Comparison of ENCODE assay signal across 8 cellular contexts in the genomic region with DNA sequence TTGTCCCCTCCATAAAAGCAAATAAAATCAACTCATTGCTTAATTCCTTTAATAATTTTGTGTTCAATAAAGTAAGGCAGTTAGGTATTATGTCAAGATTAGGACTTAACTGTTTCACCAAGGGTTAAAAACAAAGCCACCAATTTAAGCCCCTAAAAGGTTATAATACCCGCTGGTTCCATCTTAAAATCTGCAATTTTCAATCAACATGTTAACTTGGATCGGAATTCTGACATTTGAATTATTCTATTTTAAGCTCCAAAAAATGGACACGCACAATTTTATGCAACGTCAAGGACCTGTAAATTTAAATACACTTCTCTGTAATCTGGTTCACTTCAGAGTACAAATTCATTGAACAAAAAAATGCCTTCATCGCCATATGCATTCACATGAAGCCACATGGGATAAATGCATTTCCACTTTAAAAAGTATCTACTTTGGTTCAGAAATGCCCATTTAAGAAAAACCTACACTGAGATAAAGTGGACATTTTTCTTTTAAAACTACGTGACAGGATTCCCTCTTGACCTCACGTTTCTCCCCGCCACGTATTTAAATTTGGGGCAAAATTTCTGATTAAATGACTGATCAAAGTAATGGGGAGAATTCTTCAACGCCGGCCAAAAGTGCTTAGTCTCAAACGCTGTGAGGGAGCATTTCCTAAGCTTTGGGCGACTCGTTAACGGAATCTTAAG. TPM values are rescaled to one million over a fixed set of nuclear protein-coding genes. Genes with fewer than 3 reads are reported as not detected.
A peak's percentile ranks its signal among the peaks of the same experiment; 100 is the strongest.
DNase-seq lines count a peak whose midpoint lies in the region; ATAC-seq, FAIRE-seq and TF ChIP-seq lines count a peak whose summit lies in the region.

No MANE protein-coding gene starts in this region.

- H2BK15ac ChIP-seq in H1 (ENCODE audit: low read length) = no peak overlapping the region

- peak overlapping the region; percentile 36 for H4K5ac ChIP-seq in H1 (ENCODE audit: insufficient read length, low read depth, low read length)

- H3K27me3 ChIP-seq in H1 (replicated peaks in 1 of 4; ENCODE audit: control insufficient read depth in 3 of 4, extremely low read depth in 1 of 4, insufficient read depth in 3 of 4, low read length in 3 of 4) = no peaks in the 10 kb centered on the region
- no peaks in the 10 kb centered on the region for H3K27me3 ChIP-seq in neural cell (ENCODE audit: insufficient read depth, low read depth, low read length)

- H3K4me3 ChIP-seq in H1 (ENCODE audit: extremely low read depth in 1 of 4, insufficient read depth in 2 of 4, low read depth in 3 of 4, low read length in 4 of 4) (peak overlapping the region; percentile 84 to 96 (median 90)), neural cell (ENCODE audit: low read length) (peak overlapping the region; percentile 75)

- no peak for TF ChIP-seq RAD21 in H1 (IDR thresholded peaks at IDR 0.05 in 1 of 2, conservative IDR thresholded peaks at IDR 0.05 in 1 of 2; ENCODE audit: low read depth in 2 of 2, low read length in 2 of 2)
- no peak for TF ChIP-seq RAD21 in neural cell (conservative IDR thresholded peaks at IDR 0.05)

- H2BK20ac ChIP-seq in H1 (ENCODE audit: low read length) = no peak overlapping the region

- no peak for FAIRE-seq in H1 (lab: Jason Lieb, UNC)

- POLR2A ChIA-PET in H1 (lab: Charles Lee; ENCODE audit: partially characterized antibody) = interaction anchor here (0.6 to 2.1 kb wide), 21 partner anchors 10 to 364 kb away, joined by 3 to 10 read pairs (median 4); a partner anchor contains a TSS

- H3K9ac ChIP-seq in H1 (replicated peaks in 1 of 4; ENCODE audit: extremely low read depth in 1 of 4, low read depth in 3 of 4, low read length in 3 of 4) (peak overlapping the region; percentile 94 to 99 (median 96)), neural cell (ENCODE audit: low read length) (peak overlapping the region; percentile 91)

- H3K27ac ChIP-seq in H1 (ENCODE audit: low read depth, low read length) = peak overlapping the region; percentile 96
- H3K27ac ChIP-seq in neural cell (ENCODE audit: low read length) = peak overlapping the region; percentile 89

- H3K79me2 ChIP-seq in H1 (ENCODE audit: control insufficient read depth in 1 of 2, insufficient read depth in 2 of 2, low read length in 2 of 2) = peaks cover 0 to 58% of the 10 kb centered on the region in 2 experiments; a peak in 2 of 4 replicates
- H3K79me2 ChIP-seq in neural cell (replicated peaks; ENCODE audit: insufficient read depth, low read length) = peaks cover 52% of the 10 kb centered on the region

- H4K20me1 ChIP-seq in H1 (replicated peaks in 1 of 2; ENCODE audit: control insufficient read depth in 1 of 2, insufficient read depth in 2 of 2, low read length in 2 of 2) = no peaks in the 10 kb centered on the region
- no peaks in the 10 kb centered on the region for H4K20me1 ChIP-seq in neural cell (ENCODE audit: insufficient read depth)

- TF ChIP-seq CTCF in H1 (IDR thresholded peaks at IDR 0.05; ENCODE audit: control extremely low read depth in 1 of 3, insufficient read depth in 1 of 3, low read depth in 1 of 3, low read length in 3 of 3) (no peak), neural cell (IDR thresholded peaks at IDR 0.05; ENCODE audit: poor library complexity, severe bottlenecking) (no peak)

- H3K56ac ChIP-seq in H1 (replicated peaks; ENCODE audit: insufficient read length, low read depth, low read length) = peak overlapping the region; percentile 43

- 5% methylated on average over 15 of the region's 15 CpGs; no CpG with 5 or more reads in 1 of the 2 experiments for WGBS in H1 (ENCODE audit: extremely low coverage in 1 of 2, insufficient coverage in 1 of 2, insufficient read length in 1 of 2, insufficient replicate concordance in 2 of 2, low coverage in 1 of 2, low lambda C conversion rate in 2 of 2, missing lambda C conversion rate in 1 of 2), 2 experiments

- peak overlapping the region; percentile 47; the same call in 1 of the 2 replicates for H4K8ac ChIP-seq in H1 (ENCODE audit: extremely low read depth, insufficient read depth, low read length)

- H2BK120ac ChIP-seq in H1 (replicated peaks; ENCODE audit: low read depth, low read length) = no peak overlapping the region

- peak overlapping the region; percentile 68 to 86 for H3K4me2 ChIP-seq in H1 (ENCODE audit: insufficient read depth in 1 of 2, low read depth in 2 of 2, low read length in 2 of 2)
- H3K4me2 ChIP-seq in neural cell (ENCODE audit: low read length) = peak overlapping the region; percentile 40

- no peaks in the 10 kb centered on the region for H3K9me2 ChIP-seq in neural cell (ENCODE audit: insufficient read depth, low read length)

- no peaks in the 10 kb centered on the region for H3K36me3 ChIP-seq in H1 (ENCODE audit: control insufficient read depth in 2 of 4, insufficient read depth in 4 of 4, low read length in 3 of 4)
- peaks cover 5% of the 10 kb centered on the region for H3K36me3 ChIP-seq in neural cell (ENCODE audit: insufficient read depth, low read length)

- no peaks in the 10 kb centered on the region for H3F3A ChIP-seq in neural cell (ENCODE audit: insufficient read depth, low read length, poor library complexity, severe bottlenecking)

- TF ChIP-seq EP300 in H1 (IDR thresholded peaks at IDR 0.05; ENCODE audit: borderline replicate concordance in 1 of 2, low read depth in 2 of 2, low read length in 2 of 2) (no peak), neural cell (conservative IDR thresholded peaks at IDR 0.05; ENCODE audit: poor library complexity, severe bottlenecking) (no peak)

- CTCF ChIA-PET in H1 (lab: Charles Lee; ENCODE audit: partially characterized antibody) = interaction anchor here (0.6 to 2.3 kb wide), 6 partner anchors 20 to 212 kb away, joined by 3 to 8 read pairs (median 4); no protein-coding TSS in a partner anchor

- no peak overlapping the region for H2BK12ac ChIP-seq in H1 (ENCODE audit: low read depth, low read length)

- peak overlapping the region; percentile 60; the same call in 1 of the 2 replicates for H3K18ac ChIP-seq in H1 (ENCODE audit: extremely low read depth, low read length)

- H3K14ac ChIP-seq in H1 (ENCODE audit: insufficient read length) = no peak overlapping the region

- peaks cover 4% of the 10 kb centered on the region for H3K23me2 ChIP-seq in H1 (ENCODE audit: low read depth, low read length)

- peak overlapping the region; percentile 90 for H2BK5ac ChIP-seq in H1 (ENCODE audit: low read depth, low read length)

- no peak overlapping the region for H3K4ac ChIP-seq in H1 (replicated peaks; ENCODE audit: insufficient read length, low read depth, low read length)

- TF ChIP-seq POLR2A in H1 (IDR thresholded peaks at IDR 0.05; ENCODE audit: control extremely low read depth in 1 of 2, low read depth in 2 of 2, low read length in 2 of 2) = no peak

- ATAC-seq in HG03175 (IDR thresholded peaks at IDR 0.05; ENCODE audit: unreplicated experiment) = no peak

- H2AFZ ChIP-seq in H1 (ENCODE audit: low read length) (peak overlapping the region; percentile 96), neural cell (ENCODE audit: low read depth, low read length) (peak overlapping the region; percentile 65)

- H3K9me3 ChIP-seq in H1 (ENCODE audit: insufficient read depth in 2 of 2, low read depth in 1 of 2, low read length in 1 of 2) (no peaks in the 10 kb centered on the region), neural cell (ENCODE audit: low read length) (no peaks in the 10 kb centered on the region)

- peaks cover 0 to 3% (median under 1%) of the 10 kb centered on the region in 4 experiments; a peak in 2 of 7 replicates for H3K4me1 ChIP-seq in H1 (replicated peaks in 1 of 4; ENCODE audit: control insufficient read depth in 3 of 4, insufficient read depth in 4 of 4, low read length in 3 of 4)

- H4K91ac ChIP-seq in H1 (replicated peaks; ENCODE audit: insufficient read length, low read length) = no peak overlapping the region

- H3K23ac ChIP-seq in H1 (ENCODE audit: insufficient read length) = no peak overlapping the region

- no peaks in the 10 kb centered on the region for H3K79me1 ChIP-seq in H1 (ENCODE audit: low read depth, low read length)

- DNase-seq in NCI-H82 (lab: John Stamatoyannopoulos, UW) = peak; percentile 41
- no peak for DNase-seq in NCI-H82 treated with DMSO at 0.1 percent for 48 hours (lab: John Stamatoyannopoulos, UW; ENCODE audit: unreplicated experiment)
- DNase-seq in OCI-M1 (lab: John Stamatoyannopoulos, UW) = peak; percentile 82
- no peak for DNase-seq in H1 (ENCODE audit: low read depth in 1 of 2, low spot score in 2 of 2)
- DNase-seq in HuH-7.5 (ENCODE audit: low spot score) = no peak
- DNase-seq in amniotic stem cell (lab: John Stamatoyannopoulos, UW) = no peak

- H2AK5ac ChIP-seq in H1 (ENCODE audit: low read depth, low read length) = no peak overlapping the region

TF ChIP-seq in H1, 55 proteins besides CTCF, POLR2A, EP300 and RAD21 (continues in another document):
- TF ChIP-seq CHD1 (IDR thresholded peaks at IDR 0.05; ENCODE audit: low read depth, low read length) = no peak
- no peak for TF ChIP-seq NRF1 (IDR thresholded peaks at IDR 0.05; ENCODE audit: low read depth, low read length)
- no peak for TF ChIP-seq POU5F1 (IDR thresholded peaks at IDR 0.05; ENCODE audit: low read depth, low read length)

RNA-seq across cellular contexts. Expression of a gene that starts 0.7 kb away (rescaled TPM):
- total RNA-seq in H1 (2021; fragmentation: NEBNext Ultra II Directional; extraction: Animal tissue kit (Norgen Biotek cat#: 25700)) = 7.0 and 7.1 TPM in 2 replicates
- polyA plus RNA-seq in H1 (2011; rRNA removed) = 0.77 and 1.9 TPM in 2 replicates
- 2.5 TPM for polyA plus RNA-seq in H1 (2011; cell fraction: cytosol; rRNA removed)
- polyA plus RNA-seq in H1 (2011; cell fraction: nucleus; rRNA removed) = 1.2 TPM
- 2.3 to 6.4 TPM (median 3.1 TPM) in 4 replicates for polyA plus RNA-seq in H1 (2012, experiment 1 of 2)
- 0.76 TPM for polyA plus RNA-seq in H1 (2012, experiment 2 of 2)
- 4.4 TPM for polyA plus RNA-seq in H1 (2013, experiment 1 of 2)
- polyA plus RNA-seq in H1 (2013, experiment 2 of 2) = 5.4 TPM
- 3.1 and 4.9 TPM in 2 replicates for polyA minus RNA-seq in H1 (2011; rRNA and poly(A)+ RNA removed)
- 1.3 TPM for polyA minus RNA-seq in H1 (2011; cell fraction: cytosol; rRNA and poly(A)+ RNA removed)
- 12.8 TPM for polyA minus RNA-seq in H1 (2011; cell fraction: nucleus; rRNA and poly(A)+ RNA removed)
- 17.5 and 23.5 TPM in 2 replicates for polyA plus RNA-seq in neural cell
- polyA minus RNA-seq in neural cell = 20.2 and 21.9 TPM in 2 replicates

RNA-seq across cellular contexts. Expression of a gene that starts 0.9 kb away (rescaled TPM):
- 39.1 and 46.6 TPM in 2 replicates for total RNA-seq in H1 (2021; fragmentation: NEBNext Ultra II Directional; extraction: Animal tissue kit (Norgen Biotek cat#: 25700))
- 8.4 and 14.8 TPM in 2 replicates for polyA plus RNA-seq in H1 (2011; rRNA removed)
- polyA plus RNA-seq in H1 (2011; cell fraction: cytosol; rRNA removed) = 14.2 TPM
- 12.1 TPM for polyA plus RNA-seq in H1 (2011; cell fraction: nucleus; rRNA removed)
- 8.8 to 18.2 TPM (median 14.0 TPM) in 4 replicates for polyA plus RNA-seq in H1 (2012, experiment 1 of 2)
- 2.0 TPM for polyA plus RNA-seq in H1 (2012, experiment 2 of 2)
- 22.3 TPM for polyA plus RNA-seq in H1 (2013, experiment 1 of 2)
- 24.0 TPM for polyA plus RNA-seq in H1 (2013, experiment 2 of 2)
- polyA minus RNA-seq in H1 (2011; rRNA and poly(A)+ RNA removed) = 27.0 and 35.2 TPM in 2 replicates
- 33.0 TPM for polyA minus RNA-seq in H1 (2011; cell fraction: cytosol; rRNA and poly(A)+ RNA removed)
- polyA minus RNA-seq in H1 (2011; cell fraction: nucleus; rRNA and poly(A)+ RNA removed) = 93.0 TPM
- polyA plus RNA-seq in neural cell = 133 and 153 TPM in 2 replicates
- 174 and 220 TPM in 2 replicates for polyA minus RNA-seq in neural cell

Comparison
In these comparisons a context has a peak if more than half of its experiments do, and no peak if none do; other contexts are left out.
1. DNase-seq: peak in NCI-H82 (single experiment) and OCI-M1 (single experiment); none in NCI-H82 treated with DMSO at 0.1 percent for 48 hours (single experiment), H1 (0 of 2), HuH-7.5 (single experiment) and amniotic stem cell (single experiment).